In the genomic region with DNA sequence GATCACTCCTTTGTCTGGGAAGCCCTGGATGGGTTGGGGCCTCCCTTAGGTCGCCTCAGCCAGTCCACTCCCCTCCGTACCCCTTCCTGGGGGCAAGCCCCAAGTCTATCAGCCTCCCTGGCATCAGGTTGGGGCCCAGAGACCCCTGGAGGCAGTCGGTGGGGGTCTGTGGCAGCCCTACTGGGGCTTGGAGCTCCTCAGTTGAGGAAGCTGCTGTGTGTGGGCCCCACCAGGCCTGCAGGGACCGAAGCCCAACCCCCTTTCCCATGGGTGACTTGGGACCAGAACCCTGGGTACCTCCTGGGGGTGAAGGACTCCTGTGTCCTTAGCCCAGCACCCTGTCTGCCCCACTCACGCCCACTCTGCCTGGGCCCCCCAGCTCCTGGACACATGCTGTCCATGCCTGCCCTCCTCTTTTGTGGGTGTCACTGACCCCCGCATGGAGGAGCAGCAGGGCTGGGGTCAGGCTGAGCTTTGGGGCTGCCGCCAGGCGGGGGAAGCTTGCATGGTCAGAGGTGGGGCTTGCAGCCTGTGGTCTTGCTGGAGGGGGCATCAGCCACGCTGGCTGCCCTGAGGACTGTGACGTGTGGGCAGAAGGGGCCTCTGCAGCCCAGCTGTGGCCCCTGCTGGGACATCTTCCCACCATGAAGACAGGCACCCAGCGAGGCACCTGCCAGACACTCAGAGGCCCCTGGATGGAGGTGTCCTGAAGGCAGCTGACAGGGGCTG, we compare ENCODE assay signal across 1 cellular context.
A peak's percentile ranks its signal among the peaks of the same experiment; 100 is the strongest.
TF ChIP-seq lines count a peak whose summit lies in the region.

No MANE protein-coding gene starts in this region.

TF ChIP-seq in HepG2, 621 proteins besides CTCF, POLR2A, EP300 and RAD21:
- TF ChIP-seq PCBP2 (optimal IDR thresholded peaks at IDR 0.05; ENCODE audit: low read depth, low read length, poor library complexity, severe bottlenecking) (no peak), ZNF563 (CRISPR knock-in tag; IDR thresholded peaks at IDR 0.05) (0 out of 2 replicates have a peak, but pooled peaks have one; percentile 27), POLR2G (IDR thresholded peaks at IDR 0.05; ENCODE audit: low read depth, low read length) (0 out of 2 replicates have a peak, but pooled peaks have one; percentile 26), ZBTB49 (CRISPR knock-in tag; IDR thresholded peaks at IDR 0.05; ENCODE audit: borderline replicate concordance) (no peak), ZNF891 (CRISPR knock-in tag; IDR thresholded peaks at IDR 0.05) (0 out of 2 replicates have a peak, but pooled peaks have one; percentile 7), AGO1 (IDR thresholded peaks at IDR 0.05; ENCODE audit: low read depth, low read length, poor library complexity, severe bottlenecking) (peak; percentile 92), EEA1 (CRISPR knock-in tag; IDR thresholded peaks at IDR 0.05; ENCODE audit: borderline replicate concordance) (0 out of 2 replicates have a peak, but pooled peaks have one; percentile 38), RBM22 (optimal IDR thresholded peaks at IDR 0.05; ENCODE audit: low read length) (peak; percentile 71), AGO2 (optimal IDR thresholded peaks at IDR 0.05; ENCODE audit: low read depth, low read length) (peak; percentile 89)
